8 cellular contexts compared by ENCODE assay signal in genomic region chr7:8295638-8296361, GRCh38. TPM values are rescaled to one million over a fixed set of nuclear protein-coding genes. Genes with fewer than 3 reads are reported as not detected.
A peak's percentile ranks its signal among the peaks of the same experiment; 100 is the strongest.
DNase-seq lines count a peak whose midpoint lies in the region; ATAC-seq and TF ChIP-seq lines count a peak whose summit lies in the region.

No MANE protein-coding gene starts in this region.

- peaks cover 7% of the 10 kb centered on the region for H3K27me3 Mint-ChIP-seq in nephron (ENCODE audit: low read depth)

- no peaks in the 10 kb centered on the region for H3K9me3 Mint-ChIP-seq in nephron

- H3K36me3 ChIP-seq in WERI-Rb-1, result no peaks in the 10 kb centered on the region
- no peaks in the 10 kb centered on the region for H3K36me3 ChIP-seq in fibroblast of lung (ENCODE audit: control insufficient read depth, insufficient read depth, low read length)

- no peak overlapping the region for H3K4me3 ChIP-seq in WERI-Rb-1 (ENCODE audit: low read depth, low read length)
- no peak overlapping the region for H3K4me3 ChIP-seq in fibroblast of lung (replicated peaks in 1 of 4; ENCODE audit: control extremely low read depth in 1 of 4, insufficient read depth in 1 of 4, low read depth in 3 of 4, low read length in 4 of 4)

- H2AFZ ChIP-seq in fibroblast of lung (ENCODE audit: low read length), result no peak overlapping the region

- H3K27me3 ChIP-seq in WERI-Rb-1 (ENCODE audit: insufficient read depth, low read depth, severe bottlenecking) (no peaks in the 10 kb centered on the region), fibroblast of lung (ENCODE audit: control insufficient read depth, insufficient read depth, low read length) (no peaks in the 10 kb centered on the region)

- DNase-seq in Daoy (ENCODE audit: low read depth) (peak; percentile 76), NCI-H2227 treated with DMSO at 0.1 percent for 48 hours (lab: John Stamatoyannopoulos, UW) (peak; percentile 88), WERI-Rb-1 (peak; percentile 59), fibroblast of lung (ENCODE audit: low read depth in 2 of 2) (peak; percentile 76 to 86)
- no peak for DNase-seq in effector CD8-positive, alpha-beta T cell (lab: John Stamatoyannopoulos, UW)

- no peak overlapping the region for H3K4me2 ChIP-seq in fibroblast of lung (ENCODE audit: extremely low read depth, insufficient read depth, low read length)

- no peaks in the 10 kb centered on the region for H3K4me1 Mint-ChIP-seq in nephron

- H3K9me3 ChIP-seq in WERI-Rb-1 (ENCODE audit: severe bottlenecking) (no peaks in the 10 kb centered on the region), fibroblast of lung (ENCODE audit: control insufficient read depth, insufficient read depth, low read depth, low read length) (no peaks in the 10 kb centered on the region)

- peak; percentile 59 for TF ChIP-seq CTCF in WERI-Rb-1 (IDR thresholded peaks at IDR 0.05; ENCODE audit: low read depth, low read length)
- peak; percentile 62 to 70 for TF ChIP-seq CTCF in fibroblast of lung (conservative IDR thresholded peaks at IDR 0.05 in 1 of 2, IDR thresholded peaks at IDR 0.05 in 1 of 2; ENCODE audit: low read depth in 1 of 2, low read length in 2 of 2)
- peak; percentile 75 to 83 (median 77) for TF ChIP-seq CTCF in nephron (IDR thresholded peaks at IDR 0.05; ENCODE audit: unreplicated experiment in 3 of 3)

- H3K79me2 ChIP-seq in fibroblast of lung (ENCODE audit: control insufficient read depth, insufficient read depth, low read length), result no peaks in the 10 kb centered on the region

- peak; percentile 97 for ATAC-seq in GM19452 (IDR thresholded peaks at IDR 0.05; ENCODE audit: unreplicated experiment)
- peak; percentile 97 for ATAC-seq in HG03439 (IDR thresholded peaks at IDR 0.05; ENCODE audit: unreplicated experiment)

- H3K9ac ChIP-seq in fibroblast of lung (ENCODE audit: insufficient read depth, low read length), result no peak overlapping the region

- H3K4me3 Mint-ChIP-seq in nephron, result no peak overlapping the region

- H4K20me1 ChIP-seq in fibroblast of lung (ENCODE audit: control insufficient read depth, extremely low read depth, insufficient read depth, low read length), result no peaks in the 10 kb centered on the region

- no peaks in the 10 kb centered on the region for H3K36me3 Mint-ChIP-seq in nephron (ENCODE audit: low read depth)

- no peaks in the 10 kb centered on the region for H3K4me1 ChIP-seq in fibroblast of lung (ENCODE audit: control insufficient read depth, extremely low read depth, insufficient read depth, low read length)

- H3K27ac ChIP-seq in WERI-Rb-1 (no peak overlapping the region), fibroblast of lung (ENCODE audit: insufficient read depth, low read length) (no peak overlapping the region)

- no peak overlapping the region for H3K27ac Mint-ChIP-seq in nephron

RNA-seq across cellular contexts. Expression of gene ICA1, which starts 33.8 kb away (rescaled TPM):
- 15.1 and 18.1 TPM in 2 replicates for total RNA-seq in Daoy (2014; rRNA removed; shearing (Covaris generic))
- total RNA-seq in fibroblast of lung, result under 0.01 and 0.17 TPM in 2 replicates
- polyA plus RNA-seq in fibroblast of lung, result 0.24 TPM in 1 of 2 replicates, not detected in the other
- 0.07 TPM in 1 of 2 replicates, not detected in the other for polyA plus RNA-seq in fibroblast of lung (2012)
- polyA minus RNA-seq in fibroblast of lung (ENCODE audit: low replicate concordance), result not detected in 2 replicates

Comparison
In these comparisons a context has a peak if more than half of its experiments do, and no peak if none do; other contexts are left out.
1. RNA of gene ICA1, which starts 33.8 kb away (total RNA-seq): 15.1 to 18.1 TPM in Daoy; under 0.01 to 0.17 TPM in fibroblast of lung; every median in the first group is over 10 times any median in the second.
2. Peak in every context shown above with its lines, with median percentiles within 50 percentile points of each other: CTCF ChIP-seq.